11 cellular contexts compared by ENCODE assay signal in the genomic region with DNA sequence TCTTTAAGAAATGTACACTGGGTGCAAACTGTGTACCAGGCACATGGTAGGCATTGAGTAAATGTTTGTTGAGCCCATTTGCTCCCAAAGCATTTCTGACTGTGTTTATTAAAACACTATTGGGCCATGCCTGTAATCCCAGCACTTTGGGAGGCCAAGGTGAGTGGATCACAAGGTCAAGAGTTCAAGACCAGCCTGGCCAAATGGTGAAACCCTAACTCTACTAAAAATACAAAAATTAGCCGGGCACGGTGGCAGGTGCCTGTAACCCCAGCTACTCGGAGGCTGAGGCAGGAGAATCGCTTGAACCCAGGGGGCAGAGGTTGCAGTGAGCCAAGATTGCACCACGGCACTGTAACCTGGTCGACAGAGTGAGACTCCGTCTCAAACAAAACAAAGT. TPM values are rescaled to one million over a fixed set of nuclear protein-coding genes. Genes with fewer than 3 reads are reported as not detected.
DNase-seq lines count a peak whose midpoint lies in the region; ATAC-seq, FAIRE-seq and TF ChIP-seq lines count a peak whose summit lies in the region.
"Not testable (repeated sequence)": the region's sequence is repeated elsewhere in the genome, so short reads cannot be mapped to it uniquely, and the experiment has no call there.
"Had no signal": no experiment of that assay in that cellular context is flagged by ENCODE, and none has a peak within 500 bp of the region (broad histone marks: within the 10 kb centered on the region; RNA-seq: fewer than 3 reads in every experiment).

No MANE protein-coding gene starts in this region.

- H3K9me1 ChIP-seq in K562 (ENCODE audit: control insufficient read depth, insufficient read depth, low read length); keratinocyte (ENCODE audit: control insufficient read depth, extremely low read depth, insufficient read depth, low read length): not testable (repeated sequence)

- TF ChIP-seq CTCF in CD8-positive, alpha-beta T cell (IDR thresholded peaks at IDR 0.05); WERI-Rb-1 (IDR thresholded peaks at IDR 0.05; ENCODE audit: low read depth, low read length); K562 (IDR thresholded peaks at IDR 0.05 in 2 of 3, conservative IDR thresholded peaks at IDR 0.05 in 1 of 3; ENCODE audit: insufficient read depth in 2 of 3, low read depth in 1 of 3, low read length in 3 of 3); keratinocyte (optimal IDR thresholded peaks at IDR 0.05 in 1 of 3, IDR thresholded peaks at IDR 0.05 in 1 of 3, conservative IDR thresholded peaks at IDR 0.05 in 1 of 3; ENCODE audit: extremely low read depth in 1 of 3, insufficient read depth in 2 of 3, low read length in 3 of 3); right lobe of liver (IDR thresholded peaks at IDR 0.05); natural killer cell (IDR thresholded peaks at IDR 0.05): not testable (repeated sequence)

- TF ChIP-seq RAD21 in K562 (CRISPR knock-in tag; conservative IDR thresholded peaks at IDR 0.05 in 1 of 2, IDR thresholded peaks at IDR 0.05 in 1 of 2): not testable (repeated sequence)

- not testable (repeated sequence) for H3K4me3 Mint-ChIP-seq in CD8-positive, alpha-beta T cell
- H3K4me3 Mint-ChIP-seq in natural killer cell: peak overlapping the region; percentile 22

- not testable (repeated sequence) for H3K79me2 ChIP-seq in K562 (ENCODE audit: control insufficient read depth, insufficient read depth, low read length)
- H3K79me2 ChIP-seq in keratinocyte (ENCODE audit: control insufficient read depth, insufficient read depth, low read length): peaks cover 29% of the 10 kb centered on the region

- H3K4me1 ChIP-seq in CD8-positive, alpha-beta T cell (ENCODE audit: insufficient read depth, low read length): peaks cover 14% of the 10 kb centered on the region
- H3K4me1 ChIP-seq in K562 (replicated peaks in 1 of 2; ENCODE audit: control insufficient read depth in 2 of 2, insufficient read depth in 2 of 2, low read length in 2 of 2) (peaks cover 24 to 35% of the 10 kb centered on the region in 2 experiments; a peak in 4 of 5 replicates), keratinocyte (ENCODE audit: control insufficient read depth, extremely low read depth, insufficient read depth, low read length) (peaks cover 33% of the 10 kb centered on the region), right lobe of liver (peaks cover 0 to 74% (median 20%) of the 10 kb centered on the region in 4 donors)

- not testable (repeated sequence) for DNase-seq in CD8-positive, alpha-beta T cell; WERI-Rb-1; K562 (ENCODE audit: extremely low read depth in 1 of 4, low spot score in 3 of 4); keratinocyte (ENCODE audit: low read depth, low spot score); natural killer cell
- peak; percentile 74 for DNase-seq in left lobe of liver (ENCODE audit: low spot score)
- DNase-seq in right lobe of liver: peak in 1 of 3 donors; percentile 67

- TF ChIP-seq POLR2A in K562 (conservative IDR thresholded peaks at IDR 0.05); right lobe of liver (IDR thresholded peaks at IDR 0.05): not testable (repeated sequence)

- not testable (repeated sequence) for TF ChIP-seq EP300 in K562 (IDR thresholded peaks at IDR 0.05; ENCODE audit: low read length)

- peak overlapping the region; percentile 10 for H3K27ac Mint-ChIP-seq in CD8-positive, alpha-beta T cell
- not testable (repeated sequence) for H3K27ac Mint-ChIP-seq in natural killer cell

- 83% methylated on average over 7 of the region's 7 CpGs for WGBS in K562 (ENCODE audit: insufficient coverage, low coverage, missing lambda C conversion rate)
- 37% methylated on average over 7 of the region's 7 CpGs for WGBS in right lobe of liver (ENCODE audit: insufficient coverage, low coverage, low lambda C conversion rate, missing lambda C conversion rate)

- not testable (repeated sequence) for ATAC-seq in CD8-positive, alpha-beta T cell; K562; natural killer cell
- peak; percentile 32 for ATAC-seq in left lobe of liver
- peak; percentile 10 to 62 (median 35) for ATAC-seq in right lobe of liver

- H3K27ac ChIP-seq in CD8-positive, alpha-beta T cell (ENCODE audit: low read depth, low read length); K562 (ENCODE audit: extremely low read depth, low read depth, low read length); keratinocyte (ENCODE audit: control insufficient read depth, insufficient read depth, low read length): not testable (repeated sequence)
- peak overlapping the region; percentile 88 for H3K27ac ChIP-seq in WERI-Rb-1
- H3K27ac ChIP-seq in right lobe of liver: peak overlapping the region in 2 of 3 donors; percentile 86 to 88

- in situ Hi-C loops in K562 (cut with MboI): not testable (repeated sequence)

- intact Hi-C loops in CD8-positive, alpha-beta T cell (cut with DNase I, micrococcal nuclease); K562 (cut with micrococcal nuclease); right lobe of liver (cut with DNase I); natural killer cell (cut with micrococcal nuclease): not testable (repeated sequence)

- not testable (repeated sequence) for H2AFZ ChIP-seq in K562 (ENCODE audit: low read depth, low read length); keratinocyte (ENCODE audit: control insufficient read depth, low read length)

- POLR2A ChIA-PET in CD8-positive, alpha-beta T cell (lab: Charles Lee): interaction anchor here (2.5 kb wide), 1 partner anchor 11 kb away, joined by 11 read pairs; no protein-coding TSS in a partner anchor
- POLR2A ChIA-PET in K562 (lab: Yijun Ruan, JAX): not testable (repeated sequence)

- not testable (repeated sequence) for H3K4me3 ChIP-seq in CD8-positive, alpha-beta T cell (ENCODE audit: low read depth, low read length); WERI-Rb-1 (ENCODE audit: low read depth, low read length); K562; keratinocyte (ENCODE audit: control insufficient read depth in 2 of 3, extremely low read depth in 1 of 3, insufficient read depth in 2 of 3, low read depth in 1 of 3, low read length in 3 of 3); right lobe of liver

- peaks cover 14% of the 10 kb centered on the region for H3K4me1 Mint-ChIP-seq in CD8-positive, alpha-beta T cell (ENCODE audit: low read depth)
- H3K4me1 Mint-ChIP-seq in natural killer cell: peaks cover 9 to 19% of the 10 kb centered on the region in 2 donors

- H3K27me3 ChIP-seq in CD8-positive, alpha-beta T cell (ENCODE audit: insufficient read depth, low read length); WERI-Rb-1 (ENCODE audit: insufficient read depth, low read depth, severe bottlenecking); K562 (ENCODE audit: control insufficient read depth in 2 of 2, insufficient read depth in 2 of 2, low read length in 2 of 2); keratinocyte (ENCODE audit: control insufficient read depth, extremely low read depth, insufficient read depth, low read length); right lobe of liver: not testable (repeated sequence)

- not testable (repeated sequence) for H3K4me2 ChIP-seq in K562 (ENCODE audit: insufficient read depth, low read length); keratinocyte (ENCODE audit: control insufficient read depth, extremely low read depth, insufficient read depth, low read depth, low read length)

- peaks cover 19% of the 10 kb centered on the region for H3K27me3 Mint-ChIP-seq in CD8-positive, alpha-beta T cell (ENCODE audit: low read depth)
- H3K27me3 Mint-ChIP-seq in natural killer cell (ENCODE audit: low read depth in 2 of 2): peaks cover 41 to 48% of the 10 kb centered on the region in 2 donors

- dilution Hi-C loops in keratinocyte (cut with MboI; ENCODE audit: extremely low pct_ligation_motif_present, low sequenced_read_pairs): not testable (repeated sequence)

- not testable (repeated sequence) for H4K20me1 ChIP-seq in K562 (replicated peaks; ENCODE audit: control insufficient read depth, insufficient read depth, low read length); keratinocyte (ENCODE audit: control insufficient read depth, extremely low read depth, insufficient read depth, low read length)

- H3K9ac ChIP-seq in K562 (ENCODE audit: insufficient read depth in 1 of 2, low read depth in 2 of 2, low read length in 2 of 2); keratinocyte (ENCODE audit: control insufficient read depth, extremely low read depth, insufficient read depth, low read length): not testable (repeated sequence)

- H3K9me3 Mint-ChIP-seq in CD8-positive, alpha-beta T cell; natural killer cell: not testable (repeated sequence)

- H3K9me3 ChIP-seq in CD8-positive, alpha-beta T cell (ENCODE audit: low read length); WERI-Rb-1 (ENCODE audit: severe bottlenecking); K562 (replicated peaks; ENCODE audit: control insufficient read depth, insufficient read depth, low read depth, low read length); keratinocyte (ENCODE audit: control insufficient read depth, low read depth, low read length); right lobe of liver: not testable (repeated sequence)

- H3K36me3 ChIP-seq in CD8-positive, alpha-beta T cell (ENCODE audit: insufficient read depth, low read length); WERI-Rb-1; K562 (ENCODE audit: control insufficient read depth, insufficient read depth, low read length); keratinocyte (ENCODE audit: control insufficient read depth in 2 of 2, extremely low read depth in 1 of 2, insufficient read depth in 2 of 2, low read length in 2 of 2); right lobe of liver: not testable (repeated sequence)

- CTCF ChIA-PET in CD8-positive, alpha-beta T cell (lab: Charles Lee); K562 (lab: Yijun Ruan, JAX; ENCODE audit: low intra/inter-chr PET ratio): not testable (repeated sequence)

- FAIRE-seq in K562 (lab: Jason Lieb, UNC): not testable (repeated sequence)
- peak; percentile 51 for FAIRE-seq in keratinocyte (lab: Jason Lieb, UNC)

- BruUV-seq in K562 (replicated peaks; lab: Mats Ljungman, UMichigan): not testable (repeated sequence)

- H3K36me3 Mint-ChIP-seq in CD8-positive, alpha-beta T cell; natural killer cell: not testable (repeated sequence)

RNA-seq across cellular contexts. Expression of a gene that starts 1.9 kb away (rescaled TPM):
- total RNA-seq in CD8-positive, alpha-beta T cell: 10 to 100 TPM; 17.6 to 23.5 TPM
- 0.04 and 0.25 TPM in 2 replicates for total RNA-seq in K562 (2011; cell fraction: chromatin; rRNA removed; ENCODE audit: low replicate concordance)
- under 0.01 and 0.17 TPM in 2 replicates for total RNA-seq in K562 (2011; cell fraction: nucleolus; rRNA removed)
- total RNA-seq in K562 (2011; cell fraction: nucleoplasm; rRNA removed): 0.07 and 0.15 TPM in 2 replicates
- total RNA-seq in K562 (2014; rRNA removed) (0.04 and 0.05 TPM in 2 replicates), K562 (2014; rRNA removed; fragmentation: Illumina TruSeq; extraction: Trizol) (0.03 and 0.04 TPM in 2 replicates), K562 (2015; rRNA removed; fragmentation: Illumina TruSeq; extraction: Trizol) (under 0.01 and 0.04 TPM in 2 replicates), K562 (2021) (0.07 and 0.13 TPM in 2 replicates), left lobe of liver (6.6 TPM), right lobe of liver (1 to 10 TPM; 1.1 to 4.5 (median 1.6) TPM), natural killer cell (1 to 10 TPM in 2 of 3 donors, not detected in 1; 1.0 to 7.5 TPM)
- polyA plus RNA-seq in K562 (2011; rRNA removed) (0.03 and 0.10 TPM in 2 replicates), K562 (2014; fragmentation: Illumina TruSeq; extraction: Trizol) (0.03 TPM in 1 of 2 replicates, not detected in the other), K562 (2014; fragmentation: Nextera tagmentation; extraction: Ambion mirVana) (under 1 TPM in 1 of 2 experiments, not detected in 1; 0.01 TPM), K562 (2014; rRNA removed) (0.04 and 0.05 TPM in 2 replicates), keratinocyte (15.3 to 45.1 TPM (median 22.8 TPM) in 3 replicates)
- polyA plus RNA-seq in K562 (2011; cell fraction: cytosol; rRNA removed): 0.01 and 0.03 TPM in 2 replicates
- polyA plus RNA-seq in K562 (2011; cell fraction: nucleus; rRNA removed): 0.03 and 0.18 TPM in 2 replicates
- 0.01 and 0.07 TPM in 2 replicates for polyA plus RNA-seq in K562 (2012)
- 0.06 and 0.07 TPM in 2 replicates for polyA minus RNA-seq in K562 (2011; rRNA and poly(A)+ RNA removed)
- polyA minus RNA-seq in K562 (2011; cell fraction: cytosol; rRNA and poly(A)+ RNA removed): not detected in 2 replicates
- polyA minus RNA-seq in K562 (2011; cell fraction: nucleus; rRNA and poly(A)+ RNA removed): 0.11 and 0.67 TPM in 2 replicates
- polyA plus RNA-seq in keratinocyte (2011; ENCODE audit: low read depth): 9.5 TPM
- 19.8 and 29.4 TPM in 2 replicates for polyA plus RNA-seq in keratinocyte (2011; cell fraction: cytosol; rRNA removed)
- 35.3 and 43.3 TPM in 2 replicates for polyA plus RNA-seq in keratinocyte (2011; cell fraction: nucleus; rRNA removed)
- polyA plus RNA-seq in keratinocyte (2012; ENCODE audit: low replicate concordance): 20.1 and 21.1 TPM in 2 replicates
- 53.5 to 74.3 TPM (median 58.2 TPM) in 3 replicates for polyA minus RNA-seq in keratinocyte
- polyA minus RNA-seq in keratinocyte (2011; cell fraction: cytosol; rRNA and poly(A)+ RNA removed): 35.7 TPM
- 33.4 and 46.8 TPM in 2 replicates for polyA minus RNA-seq in keratinocyte (2011; cell fraction: nucleus; rRNA and poly(A)+ RNA removed)
- total RNA-seq: A673 had no signal
- polyA plus RNA-seq: AG04450 had no signal

RNA-seq across cellular contexts. Expression of a gene that starts 32.7 kb away (rescaled TPM):
- total RNA-seq in CD8-positive, alpha-beta T cell: 10 to 100 TPM in 1 of 2 experiments, 1 to 10 TPM in 1; 9.0 to 12.0 TPM
- total RNA-seq in K562 (2011; cell fraction: chromatin; rRNA removed; ENCODE audit: low replicate concordance): 16.1 and 33.1 TPM in 2 replicates
- total RNA-seq in K562 (2011; cell fraction: nucleolus; rRNA removed): 8.2 and 8.4 TPM in 2 replicates
- total RNA-seq in K562 (2011; cell fraction: nucleoplasm; rRNA removed): 15.8 and 17.9 TPM in 2 replicates
- 12.0 and 14.2 TPM in 2 replicates for total RNA-seq in K562 (2014; rRNA removed)
- total RNA-seq in K562 (2014; rRNA removed; fragmentation: Illumina TruSeq; extraction: Trizol): 13.9 and 17.0 TPM in 2 replicates
- 5.3 and 5.6 TPM in 2 replicates for total RNA-seq in K562 (2015; rRNA removed; fragmentation: Illumina TruSeq; extraction: Trizol)
- 11.2 and 12.8 TPM in 2 replicates for total RNA-seq in K562 (2021)
- polyA plus RNA-seq in K562 (2011; rRNA removed): 3.2 and 10.9 TPM in 2 replicates
- polyA plus RNA-seq in K562 (2011; cell fraction: cytosol; rRNA removed): 1.0 and 1.5 TPM in 2 replicates
- 1.7 and 4.9 TPM in 2 replicates for polyA plus RNA-seq in K562 (2011; cell fraction: nucleus; rRNA removed)
- polyA plus RNA-seq in K562 (2012): 4.9 and 8.2 TPM in 2 replicates
- polyA plus RNA-seq in K562 (2014; fragmentation: Illumina TruSeq; extraction: Trizol): 9.4 and 11.8 TPM in 2 replicates
- polyA plus RNA-seq in K562 (2014; fragmentation: Nextera tagmentation; extraction: Ambion mirVana): 1 to 10 TPM; 5.7 to 8.7 TPM
- polyA plus RNA-seq in K562 (2014; rRNA removed): 13.2 and 14.5 TPM in 2 replicates
- 4.7 and 10.9 TPM in 2 replicates for polyA minus RNA-seq in K562 (2011; rRNA and poly(A)+ RNA removed)
- polyA minus RNA-seq in K562 (2011; cell fraction: cytosol; rRNA and poly(A)+ RNA removed): 1.0 and 3.1 TPM in 2 replicates
- polyA minus RNA-seq in K562 (2011; cell fraction: nucleus; rRNA and poly(A)+ RNA removed): 2.2 and 2.6 TPM in 2 replicates
- polyA plus RNA-seq in keratinocyte: not detected in 3 replicates
- polyA plus RNA-seq in keratinocyte (2011; ENCODE audit: low read depth): not detected
- not detected in 2 replicates for polyA plus RNA-seq in keratinocyte (2011; cell fraction: cytosol; rRNA removed)
- polyA plus RNA-seq in keratinocyte (2011; cell fraction: nucleus; rRNA removed): not detected in 2 replicates
- polyA plus RNA-seq in keratinocyte (2012; ENCODE audit: low replicate concordance): not detected in 2 replicates
- not detected in 3 replicates for polyA minus RNA-seq in keratinocyte
- not detected for polyA minus RNA-seq in keratinocyte (2011; cell fraction: cytosol; rRNA and poly(A)+ RNA removed)
- not detected in 2 replicates for polyA minus RNA-seq in keratinocyte (2011; cell fraction: nucleus; rRNA and poly(A)+ RNA removed)
- total RNA-seq in left lobe of liver: not detected
- total RNA-seq in right lobe of liver: under 1 TPM in 1 of 6 experiments, not detected in 5; 0.20 TPM
- 1 to 10 TPM; 2.6 to 8.7 (median 6.7) TPM for total RNA-seq in natural killer cell
- total RNA-seq: A673, Daoy, G401 had no signal
- polyA plus RNA-seq: AG04450 had no signal
